In genomic region chr2:70044290-70045040, GRCh38 we compare ENCODE assay signal across 13 cellular contexts. TPM values are rescaled to one million over a fixed set of nuclear protein-coding genes. Genes with fewer than 3 reads are reported as not detected.
DNase-seq lines count a peak whose midpoint lies in the region; ATAC-seq and TF ChIP-seq lines count a peak whose summit lies in the region.
"Had no signal": no experiment of that assay in that cellular context is flagged by ENCODE, and none has a peak within 500 bp of the region (broad histone marks: within the 10 kb centered on the region; RNA-seq: fewer than 3 reads in every experiment).

No MANE protein-coding gene starts in this region.

- DNase-seq in right atrium auricular region (ENCODE audit: low spot score) (no peak), left ventricle myocardium inferior (no peak), left lung (no peak), upper lobe of right lung (no peak), erythroblast (lab: John Stamatoyannopoulos, UW) (no peak), brain microvascular endothelial cell (no peak)
- no peak for DNase-seq in activated CD8-positive, alpha-beta T cell treated with anti-CD3 and anti-CD28 coated beads, Interleukin-2, amount 10 ng/mL, durations not matched to agents 7 days and 5 days
- no peak for DNase-seq in stimulated activated CD4-positive, alpha-beta T cell treated with anti-CD3 and anti-CD28 coated beads, Interleukin-4, amount 100 ng/mL, for 4 hours
- DNase-seq: amniotic stem cell, EL, NCI-H1105 treated with DMSO at 0.1 percent for 48 hours, NCI-H524 had no signal

- H3K9me3 ChIP-seq in right atrium auricular region (no peaks in the 10 kb centered on the region), left ventricle myocardium inferior (replicated peaks) (no peaks in the 10 kb centered on the region), left lung (no peaks in the 10 kb centered on the region), upper lobe of right lung (no peaks in the 10 kb centered on the region)

- H3K4me3 ChIP-seq in right atrium auricular region, result no peak overlapping the region
- H3K4me3 ChIP-seq in left ventricle myocardium inferior, result no peak overlapping the region
- H3K4me3 ChIP-seq in left lung, result no peak overlapping the region
- H3K4me3 ChIP-seq in upper lobe of right lung, result no peak overlapping the region
- no peak overlapping the region for H3K4me3 ChIP-seq in brain microvascular endothelial cell (ENCODE audit: low read depth, low read length)

- H3K27ac Mint-ChIP-seq in activated CD8-positive, alpha-beta T cell treated with anti-CD3 and anti-CD28 coated beads, Interleukin-2, amount 10 ng/mL, durations not matched to agents 7 days and 5 days, result peak overlapping the region; percentile 86

- H3K4me1 ChIP-seq in right atrium auricular region (peaks cover 0 to 34% of the 10 kb centered on the region in 2 donors), left ventricle myocardium inferior (peaks cover 26% of the 10 kb centered on the region), left lung (peaks cover 0 to 69% of the 10 kb centered on the region in 2 donors), upper lobe of right lung (peaks cover 14% of the 10 kb centered on the region)
- H3K4me1 ChIP-seq: parathyroid adenoma had no signal

- peaks cover 51% of the 10 kb centered on the region for H3K36me3 Mint-ChIP-seq in activated CD8-positive, alpha-beta T cell treated with anti-CD3 and anti-CD28 coated beads, Interleukin-2, amount 10 ng/mL, durations not matched to agents 7 days and 5 days (ENCODE audit: low read depth)

- intact Hi-C loops in left ventricle myocardium inferior (cut with micrococcal nuclease), result no loop called here
- intact Hi-C loops in left lung (cut with DNase I), result no loop called here
- intact Hi-C loops in upper lobe of right lung (cut with DNase I), result no loop called here

- H3K27me3 ChIP-seq in right atrium auricular region, result no peaks in the 10 kb centered on the region
- H3K27me3 ChIP-seq in left ventricle myocardium inferior (ENCODE audit: low read depth), result no peaks in the 10 kb centered on the region
- no peaks in the 10 kb centered on the region for H3K27me3 ChIP-seq in left lung
- H3K27me3 ChIP-seq in upper lobe of right lung, result no peaks in the 10 kb centered on the region
- H3K27me3 ChIP-seq in brain microvascular endothelial cell (replicated peaks), result no peaks in the 10 kb centered on the region

- H3K27me3 Mint-ChIP-seq in activated CD8-positive, alpha-beta T cell treated with anti-CD3 and anti-CD28 coated beads, Interleukin-2, amount 10 ng/mL, durations not matched to agents 7 days and 5 days (ENCODE audit: low read depth), result no peaks in the 10 kb centered on the region

- no peak for TF ChIP-seq POLR2A in erythroblast (IDR thresholded peaks at IDR 0.05; ENCODE audit: low read length)

- H3K4me1 Mint-ChIP-seq in activated CD8-positive, alpha-beta T cell treated with anti-CD3 and anti-CD28 coated beads, Interleukin-2, amount 10 ng/mL, durations not matched to agents 7 days and 5 days (ENCODE audit: low read depth), result peaks cover 67% of the 10 kb centered on the region

- peak overlapping the region; percentile 59 for H3K4me3 Mint-ChIP-seq in activated CD8-positive, alpha-beta T cell treated with anti-CD3 and anti-CD28 coated beads, Interleukin-2, amount 10 ng/mL, durations not matched to agents 7 days and 5 days

- POLR2A ChIA-PET in activated CD8-positive, alpha-beta T cell treated with anti-CD3 and anti-CD28 coated beads, Interleukin-2, amount 10 ng/mL, durations not matched to agents 7 days and 5 days (lab: Charles Lee), result interaction anchor here (0.7 to 1.5 kb wide), 5 partner anchors 19 to 128 kb away, joined by 3 to 6 read pairs (median 5); no protein-coding TSS in a partner anchor

- no peak for TF ChIP-seq CTCF in right atrium auricular region (IDR thresholded peaks at IDR 0.05)
- no peak for TF ChIP-seq CTCF in left ventricle myocardium inferior (IDR thresholded peaks at IDR 0.05; ENCODE audit: borderline replicate concordance)
- no peak for TF ChIP-seq CTCF in left lung (IDR thresholded peaks at IDR 0.05)
- no peak for TF ChIP-seq CTCF in upper lobe of right lung (IDR thresholded peaks at IDR 0.05)
- no peak for TF ChIP-seq CTCF in brain microvascular endothelial cell (IDR thresholded peaks at IDR 0.05; ENCODE audit: low read depth, low read length, missing control alignments)

- H3K27ac ChIP-seq in right atrium auricular region (peak overlapping the region; percentile 62 to 79), left ventricle myocardium inferior (replicated peaks) (no peak overlapping the region), left lung (peak overlapping the region; percentile 27 to 95), upper lobe of right lung (peak overlapping the region; percentile 33), brain microvascular endothelial cell (no peak overlapping the region)
- H3K27ac ChIP-seq: parathyroid adenoma had no signal

- H3K9me3 Mint-ChIP-seq in activated CD8-positive, alpha-beta T cell treated with anti-CD3 and anti-CD28 coated beads, Interleukin-2, amount 10 ng/mL, durations not matched to agents 7 days and 5 days (ENCODE audit: insufficient read depth), result no peaks in the 10 kb centered on the region

- in situ Hi-C loops in brain microvascular endothelial cell (cut with HindIII; ENCODE audit: low pct_ligation_motif_present, low sequenced_read_pairs), result no loop called here

- CTCF ChIA-PET in activated CD8-positive, alpha-beta T cell treated with anti-CD3 and anti-CD28 coated beads, Interleukin-2, amount 10 ng/mL, durations not matched to agents 7 days and 5 days (lab: Charles Lee), result interaction anchor here (1.7 to 2.7 kb wide), 4 partner anchors 24 to 130 kb away, joined by 3 to 11 read pairs (median 10); partner anchors contain the start of gene MXD1

- no peak for ATAC-seq in activated CD8-positive, alpha-beta T cell treated with anti-CD3 and anti-CD28 coated beads, Interleukin-2, amount 10 ng/mL, durations not matched to agents 7 days and 5 days
- no peak for ATAC-seq in left lung
- ATAC-seq in upper lobe of right lung, result no peak

- peaks cover 10% of the 10 kb centered on the region for H3K36me3 ChIP-seq in right atrium auricular region
- H3K36me3 ChIP-seq in left ventricle myocardium inferior, result peaks cover 7% of the 10 kb centered on the region
- peaks cover 0 to 24% of the 10 kb centered on the region in 2 donors for H3K36me3 ChIP-seq in left lung
- H3K36me3 ChIP-seq in upper lobe of right lung, result peaks cover 17% of the 10 kb centered on the region
- H3K36me3 ChIP-seq in brain microvascular endothelial cell (replicated peaks), result no peaks in the 10 kb centered on the region

RNA-seq across cellular contexts. Expression of gene PCBP1, which starts 42.8 kb away (rescaled TPM):
- 100 to 1,000 TPM; 121 to 147 TPM for total RNA-seq in right atrium auricular region
- total RNA-seq in left ventricle myocardium inferior, result 205 TPM
- total RNA-seq in activated CD8-positive, alpha-beta T cell treated with anti-CD3 and anti-CD28 coated beads, Interleukin-2, amount 10 ng/mL, durations not matched to agents 7 days and 5 days, result 100 to 1,000 TPM; 516 to 518 TPM
- 100 to 1,000 TPM; 297 to 404 TPM for total RNA-seq in left lung
- 337 TPM for total RNA-seq in upper lobe of right lung

Comparison
In these comparisons a context has a peak if more than half of its experiments do, and no peak if none do; other contexts are left out.
1. H3K27ac ChIP-seq: peak in right atrium auricular region (2 of 2), left lung (2 of 2) and upper lobe of right lung (single experiment); none in left ventricle myocardium inferior (single experiment) and brain microvascular endothelial cell (single experiment).